In genomic region chr7:128060018-128060417, GRCh38 we compare ENCODE assay signal across 20 cellular contexts. TPM values are rescaled to one million over a fixed set of nuclear protein-coding genes. Genes with fewer than 3 reads are reported as not detected.
A peak's percentile ranks its signal among the peaks of the same experiment; 100 is the strongest.
DNase-seq lines count a peak whose midpoint lies in the region; ATAC-seq and TF ChIP-seq lines count a peak whose summit lies in the region.
"Had no signal": no experiment of that assay in that cellular context is flagged by ENCODE, and none has a peak within 500 bp of the region (broad histone marks: within the 10 kb centered on the region; RNA-seq: fewer than 3 reads in every experiment).

No MANE protein-coding gene starts in this region.

- no peak for TF ChIP-seq CTCF in activated CD8-positive, alpha-beta T cell treated with anti-CD3 and anti-CD28 coated beads for 36 hours (IDR thresholded peaks at IDR 0.05)
- no peak for TF ChIP-seq CTCF in endothelial cell (IDR thresholded peaks at IDR 0.05; ENCODE audit: unreplicated experiment)
- no peak for TF ChIP-seq CTCF in type B pancreatic cell (conservative IDR thresholded peaks at IDR 0.05)
- peak in 22 of 56 donors; percentile 9 to 45 (median 26) for TF ChIP-seq CTCF in dorsolateral prefrontal cortex (IDR thresholded peaks at IDR 0.05 in 54 of 56, conservative IDR thresholded peaks at IDR 0.05 in 2 of 56; ENCODE audit: low read depth in 1 of 56, partially characterized antibody in 56 of 56)

- no peak overlapping the region for H3K4me3 ChIP-seq in dorsolateral prefrontal cortex
- H3K4me3 ChIP-seq: upper lobe of right lung had no signal

- H3K27me3 Mint-ChIP-seq in stimulated activated naive CD8-positive, alpha-beta T cell treated with anti-CD3 and anti-CD28 coated beads, Interleukin-15, Interleukin-2, amounts not matched to agents 100 ng/mL and 50 ng/mL, for 24 hours = no peaks in the 10 kb centered on the region
- no peaks in the 10 kb centered on the region for H3K27me3 Mint-ChIP-seq in stimulated activated naive CD8-positive, alpha-beta T cell treated with anti-CD3 and anti-CD28 coated beads, Interleukin-15, amount 100 ng/mL, for 72 hours
- H3K27me3 Mint-ChIP-seq in activated CD8-positive, alpha-beta T cell treated with anti-CD3 and anti-CD28 coated beads for 36 hours = no peaks in the 10 kb centered on the region
- H3K27me3 Mint-ChIP-seq in endothelial cell (ENCODE audit: unreplicated experiment) (peaks cover 17% of the 10 kb centered on the region), type B pancreatic cell (no peaks in the 10 kb centered on the region)
- H3K27me3 Mint-ChIP-seq: activated T-cell treated with anti-CD3 and anti-CD28 coated beads, Interleukin-2, amount 50 U/mL, for 24 hours; IgD-negative memory B cell had no signal

- intact Hi-C loops in activated CD8-positive, alpha-beta T cell treated with anti-CD3 and anti-CD28 coated beads for 36 hours (cut with micrococcal nuclease) = no loop called here
- intact Hi-C loops in dorsolateral prefrontal cortex (cut with DNase I) = no loop called here

- peak overlapping the region in 4 of 59 donors; percentile 9 to 58 (median 22) for H3K27ac ChIP-seq in dorsolateral prefrontal cortex
- H3K27ac ChIP-seq: brain microvascular endothelial cell, RWPE1, upper lobe of right lung, VCaP had no signal

- peaks cover 19% of the 10 kb centered on the region for H3K36me3 Mint-ChIP-seq in stimulated activated naive CD8-positive, alpha-beta T cell treated with anti-CD3 and anti-CD28 coated beads, Interleukin-15, Interleukin-2, amounts not matched to agents 100 ng/mL and 50 ng/mL, for 24 hours (ENCODE audit: low read depth)
- peaks cover 6% of the 10 kb centered on the region for H3K36me3 Mint-ChIP-seq in activated CD8-positive, alpha-beta T cell treated with anti-CD3 and anti-CD28 coated beads for 36 hours (ENCODE audit: low read depth)
- H3K36me3 Mint-ChIP-seq in endothelial cell (ENCODE audit: low read depth, unreplicated experiment) = peaks cover 23% of the 10 kb centered on the region
- H3K36me3 Mint-ChIP-seq in type B pancreatic cell = peaks cover 3% of the 10 kb centered on the region

- peaks cover 44% of the 10 kb centered on the region for H3K4me1 Mint-ChIP-seq in stimulated activated naive CD8-positive, alpha-beta T cell treated with anti-CD3 and anti-CD28 coated beads, Interleukin-15, Interleukin-2, amounts not matched to agents 100 ng/mL and 50 ng/mL, for 24 hours (ENCODE audit: low read depth)
- H3K4me1 Mint-ChIP-seq in stimulated activated naive CD8-positive, alpha-beta T cell treated with anti-CD3 and anti-CD28 coated beads, Interleukin-15, amount 100 ng/mL, for 72 hours = peaks cover 59% of the 10 kb centered on the region
- H3K4me1 Mint-ChIP-seq in activated CD8-positive, alpha-beta T cell treated with anti-CD3 and anti-CD28 coated beads for 36 hours (ENCODE audit: low read depth) = peaks cover 46% of the 10 kb centered on the region
- H3K4me1 Mint-ChIP-seq in endothelial cell (ENCODE audit: unreplicated experiment) (peaks cover 43% of the 10 kb centered on the region), type B pancreatic cell (ENCODE audit: unreplicated experiment) (peaks cover 26% of the 10 kb centered on the region)

- POLR2A ChIA-PET in activated CD8-positive, alpha-beta T cell treated with anti-CD3 and anti-CD28 coated beads for 36 hours (lab: Charles Lee) = no interaction called here

- no peak for DNase-seq in stimulated activated naive CD8-positive, alpha-beta T cell treated with anti-CD3 and anti-CD28 coated beads, Interleukin-15, amount 100 ng/mL, for 72 hours
- DNase-seq in activated CD8-positive, alpha-beta T cell treated with anti-CD3 and anti-CD28 coated beads for 36 hours = no peak
- DNase-seq in endothelial cell (ENCODE audit: low spot score) (no peak), type B pancreatic cell (ENCODE audit: extremely low spot score, unreplicated experiment) (no peak), NK-92 (lab: John Stamatoyannopoulos, UW; ENCODE audit: unreplicated experiment) (no peak), dorsolateral prefrontal cortex (no peak)
- DNase-seq: activated T-cell treated with anti-CD3 and anti-CD28 coated beads, Interleukin-2, amount 50 U/mL, for 24 hours; brain microvascular endothelial cell; cortex of kidney; HFFc6; NCI-H2081 treated with DMSO at 0.1 percent for 48 hours; NCI-H345; SK-N-SH; upper lobe of right lung had no signal

- H3K9me3 Mint-ChIP-seq in stimulated activated naive CD8-positive, alpha-beta T cell treated with anti-CD3 and anti-CD28 coated beads, Interleukin-15, Interleukin-2, amounts not matched to agents 100 ng/mL and 50 ng/mL, for 24 hours = no peaks in the 10 kb centered on the region
- no peaks in the 10 kb centered on the region for H3K9me3 Mint-ChIP-seq in stimulated activated naive CD8-positive, alpha-beta T cell treated with anti-CD3 and anti-CD28 coated beads, Interleukin-15, amount 100 ng/mL, for 72 hours
- H3K9me3 Mint-ChIP-seq in activated CD8-positive, alpha-beta T cell treated with anti-CD3 and anti-CD28 coated beads for 36 hours = no peaks in the 10 kb centered on the region
- H3K9me3 Mint-ChIP-seq in endothelial cell (ENCODE audit: unreplicated experiment) = no peaks in the 10 kb centered on the region
- H3K9me3 Mint-ChIP-seq in type B pancreatic cell = no peaks in the 10 kb centered on the region
- H3K9me3 Mint-ChIP-seq: activated T-cell treated with anti-CD3 and anti-CD28 coated beads, Interleukin-2, amount 50 U/mL, for 24 hours; HFFc6; IgD-negative memory B cell; neural crest cell had no signal

- ATAC-seq in stimulated activated naive CD8-positive, alpha-beta T cell treated with anti-CD3 and anti-CD28 coated beads, Interleukin-15, amount 100 ng/mL, for 72 hours = no peak
- ATAC-seq in activated CD8-positive, alpha-beta T cell treated with anti-CD3 and anti-CD28 coated beads for 36 hours = no peak
- ATAC-seq in activated CD4-positive, CD25-positive, alpha-beta regulatory T cell treated with anti-CD3 and anti-CD28 coated beads, Interleukin-2, amount 50 U/mL, for 24 hours = no peak
- ATAC-seq: upper lobe of right lung had no signal

- no peak overlapping the region for H3K4me3 Mint-ChIP-seq in stimulated activated naive CD8-positive, alpha-beta T cell treated with anti-CD3 and anti-CD28 coated beads, Interleukin-15, Interleukin-2, amounts not matched to agents 100 ng/mL and 50 ng/mL, for 24 hours
- H3K4me3 Mint-ChIP-seq in stimulated activated naive CD8-positive, alpha-beta T cell treated with anti-CD3 and anti-CD28 coated beads, Interleukin-15, amount 100 ng/mL, for 72 hours = no peak overlapping the region
- no peak overlapping the region for H3K4me3 Mint-ChIP-seq in activated CD8-positive, alpha-beta T cell treated with anti-CD3 and anti-CD28 coated beads for 36 hours
- H3K4me3 Mint-ChIP-seq in endothelial cell (ENCODE audit: unreplicated experiment) (no peak overlapping the region), type B pancreatic cell (no peak overlapping the region)
- H3K4me3 Mint-ChIP-seq: activated T-cell treated with anti-CD3 and anti-CD28 coated beads, Interleukin-2, amount 50 U/mL, for 24 hours; HFFc6; IgD-negative memory B cell; neural crest cell had no signal

- peak overlapping the region; percentile 22 for H3K27ac Mint-ChIP-seq in stimulated activated naive CD8-positive, alpha-beta T cell treated with anti-CD3 and anti-CD28 coated beads, Interleukin-15, Interleukin-2, amounts not matched to agents 100 ng/mL and 50 ng/mL, for 24 hours
- peak overlapping the region in 1 of 2 donors; percentile 86 for H3K27ac Mint-ChIP-seq in stimulated activated naive CD8-positive, alpha-beta T cell treated with anti-CD3 and anti-CD28 coated beads, Interleukin-15, amount 100 ng/mL, for 72 hours
- peak overlapping the region; percentile 21 for H3K27ac Mint-ChIP-seq in activated CD8-positive, alpha-beta T cell treated with anti-CD3 and anti-CD28 coated beads for 36 hours
- peak overlapping the region; percentile 5 for H3K27ac Mint-ChIP-seq in endothelial cell (ENCODE audit: unreplicated experiment)
- peak overlapping the region; percentile 58 for H3K27ac Mint-ChIP-seq in type B pancreatic cell
- H3K27ac Mint-ChIP-seq: activated T-cell treated with anti-CD3 and anti-CD28 coated beads, Interleukin-2, amount 50 U/mL, for 24 hours; HFFc6 had no signal

- CTCF ChIA-PET in activated CD8-positive, alpha-beta T cell treated with anti-CD3 and anti-CD28 coated beads for 36 hours (lab: Charles Lee) = interaction anchor here (0.8 to 1.4 kb wide), 3 partner anchors 76 to 268 kb away, joined by 3 to 4 read pairs (median 3); no protein-coding TSS in a partner anchor

- H3K27me3 ChIP-seq in dorsolateral prefrontal cortex = no peaks in the 10 kb centered on the region
- H3K27me3 ChIP-seq: brain microvascular endothelial cell, upper lobe of right lung had no signal

RNA-seq across cellular contexts. Expression of gene LRRC4, which starts 28.8 kb away (rescaled TPM):
- total RNA-seq in activated CD8-positive, alpha-beta T cell treated with anti-CD3 and anti-CD28 coated beads for 36 hours = not detected
- 297 TPM for total RNA-seq in endothelial cell (ENCODE audit: unreplicated experiment)
- total RNA-seq in type B pancreatic cell (ENCODE audit: low replicate concordance) = 12.5 and 37.7 TPM in 2 replicates
- total RNA-seq in dorsolateral prefrontal cortex = 100 to 1,000 TPM in 88 of 120 experiments, 10 to 100 TPM in 32; 44.8 to 204 (median 116) TPM

Comparison
In these comparisons a context has a peak if more than half of its experiments do, and no peak if none do; other contexts are left out.
1. RNA of gene LRRC4, which starts 28.8 kb away (total RNA-seq): 297 TPM in endothelial cell (single experiment), 44.8 to 204 TPM in dorsolateral prefrontal cortex and 12.5 to 37.7 TPM in type B pancreatic cell; not detected in activated CD8-positive, alpha-beta T cell treated with anti-CD3 and anti-CD28 coated beads for 36 hours; every median in the first group is over 10 times any median in the second.